Comparison of ENCODE assay signal across 10 cellular contexts in genomic region chr19:42131149-42132029, GRCh38. TPM values are rescaled to one million over a fixed set of nuclear protein-coding genes. Genes with fewer than 3 reads are reported as not detected.
DNase-seq lines count a peak whose midpoint lies in the region; ATAC-seq and TF ChIP-seq lines count a peak whose summit lies in the region.
"Had no signal": no experiment of that assay in that cellular context is flagged by ENCODE, and none has a peak within 500 bp of the region (broad histone marks: within the 10 kb centered on the region; RNA-seq: fewer than 3 reads in every experiment).

No MANE protein-coding gene starts in this region.

- no peaks in the 10 kb centered on the region for H3K36me3 Mint-ChIP-seq in endothelial cell (ENCODE audit: low read depth, unreplicated experiment)

- H3K4me3 ChIP-seq in skeletal muscle cell (ENCODE audit: low read depth, low read length), result peak overlapping the region; percentile 49

- peak overlapping the region; percentile 1 for H3K27ac Mint-ChIP-seq in endothelial cell (ENCODE audit: unreplicated experiment)

- no peak for ATAC-seq in HG03565 (IDR thresholded peaks at IDR 0.05; ENCODE audit: unreplicated experiment)
- ATAC-seq in GM21515 (IDR thresholded peaks at IDR 0.05; ENCODE audit: unreplicated experiment), result no peak

- POLR2A ChIA-PET in RWPE1 (lab: Yijun Ruan, JAX; ENCODE audit: low non-redundant PET), result no interaction called here

- CTCF ChIA-PET in RWPE1 (lab: Yijun Ruan, JAX), result interaction anchor here (2.2 kb wide), 1 partner anchor 113 kb away, joined by 7 read pairs; no protein-coding TSS in a partner anchor

- H3K9me3 Mint-ChIP-seq in endothelial cell (ENCODE audit: unreplicated experiment), result no peaks in the 10 kb centered on the region

- peak overlapping the region; percentile 80 for H3K4me3 Mint-ChIP-seq in endothelial cell (ENCODE audit: unreplicated experiment)

- H3K27me3 Mint-ChIP-seq in endothelial cell (ENCODE audit: unreplicated experiment), result peaks cover 17% of the 10 kb centered on the region

- peaks cover 20% of the 10 kb centered on the region for H3K4me1 Mint-ChIP-seq in endothelial cell (ENCODE audit: unreplicated experiment)

- peak overlapping the region; percentile 96 for H3K27ac ChIP-seq in RWPE1

- peak; percentile 10 for TF ChIP-seq POLR2A in GM19099 (IDR thresholded peaks at IDR 0.05; ENCODE audit: extremely low read depth, insufficient read length, low read depth)

- DNase-seq in RWPE1 (ENCODE audit: low spot score) (no peak), endothelial cell (ENCODE audit: low spot score) (no peak), skeletal muscle cell (ENCODE audit: low read depth) (no peak), NCI-H1092 (lab: John Stamatoyannopoulos, UW) (no peak), GM03348 (ENCODE audit: low spot score) (no peak)
- DNase-seq: NCI-H510A treated with DMSO at 0.1 percent for 48 hours, trophoblast cell had no signal

- no peak for TF ChIP-seq CTCF in RWPE1 (conservative IDR thresholded peaks at IDR 0.05; ENCODE audit: low read depth)
- TF ChIP-seq CTCF in endothelial cell (IDR thresholded peaks at IDR 0.05; ENCODE audit: unreplicated experiment), result no peak

RNA-seq across cellular contexts. Expression of gene POU2F2, which starts 0.9 kb away (rescaled TPM):
- 5.7 TPM for total RNA-seq in endothelial cell (ENCODE audit: unreplicated experiment)

RNA-seq across cellular contexts. Expression of gene ZNF574, which starts 55.4 kb away (rescaled TPM):
- 19.7 TPM for total RNA-seq in endothelial cell (ENCODE audit: unreplicated experiment)
